ENCODE assay signal across 8 cellular contexts in genomic region chr2:202870431-202871160, GRCh38. TPM values are rescaled to one million over a fixed set of nuclear protein-coding genes. Genes with fewer than 3 reads are reported as not detected.
A peak's percentile ranks its signal among the peaks of the same experiment; 100 is the strongest.
DNase-seq lines count a peak whose midpoint lies in the region; ATAC-seq and FAIRE-seq lines count a peak whose summit lies in the region.

No MANE protein-coding gene starts in this region.

- FAIRE-seq in colon (lab: Jason Lieb, UNC): peak; percentile 14

- peak; percentile 50 for ATAC-seq in GM19043 (IDR thresholded peaks at IDR 0.05; ENCODE audit: low read depth, unreplicated experiment)
- ATAC-seq in HG03432 (IDR thresholded peaks at IDR 0.05; ENCODE audit: unreplicated experiment): peak; percentile 69
- ATAC-seq in left lobe of liver: peak; percentile 42

- DNase-seq in Ammon's horn (ENCODE audit: low spot score) (peak; percentile 47), NCI-H460 (ENCODE audit: extremely low read depth, low read depth) (peak; percentile 56), left lobe of liver (ENCODE audit: low spot score) (no peak)
- DNase-seq in activated CD4-positive, alpha-beta T cell treated with anti-CD3 and anti-CD28 coated beads for 4 hours: peak; percentile 45 to 60
- peak; percentile 53 to 56 for DNase-seq in stimulated activated CD4-positive, alpha-beta T cell treated with anti-CD3 and anti-CD28 coated beads, Interleukin-4, amount 100 ng/mL, for 4 hours

RNA-seq across cellular contexts. Expression of gene ICA1L, which starts 1.0 kb away (rescaled TPM):
- 5.6 and 6.9 TPM in 2 replicates for total RNA-seq in NCI-H460 (2014; rRNA removed; shearing (Covaris generic))
- 2.3 and 2.4 TPM in 2 replicates for polyA plus RNA-seq in NCI-H460 (2014; cell fraction: nucleus; rRNA removed)
- 0.63 TPM for total RNA-seq in left lobe of liver

RNA-seq across cellular contexts. Expression of gene WDR12, which starts 40.9 kb away (rescaled TPM):
- total RNA-seq in NCI-H460 (2014; rRNA removed; shearing (Covaris generic)): 161 and 177 TPM in 2 replicates
- 64.1 and 154 TPM in 2 replicates for polyA plus RNA-seq in NCI-H460 (2014; cell fraction: nucleus; rRNA removed)
- total RNA-seq in left lobe of liver: 19.3 TPM

RNA-seq across cellular contexts. Expression of gene CARF, which starts 41.5 kb away (rescaled TPM):
- 2.2 and 5.2 TPM in 2 replicates for total RNA-seq in NCI-H460 (2014; rRNA removed; shearing (Covaris generic))
- polyA plus RNA-seq in NCI-H460 (2014; cell fraction: nucleus; rRNA removed): 4.5 and 6.6 TPM in 2 replicates
- 3.6 TPM for total RNA-seq in left lobe of liver
